ENCODE assay signal across 12 cellular contexts in genomic region chr13:98528663-98529064, GRCh38. TPM values are rescaled to one million over a fixed set of nuclear protein-coding genes. Genes with fewer than 3 reads are reported as not detected.
DNase-seq lines count a peak whose midpoint lies in the region; FAIRE-seq and TF ChIP-seq lines count a peak whose summit lies in the region.
"Had no signal": no experiment of that assay in that cellular context is flagged by ENCODE, and none has a peak within 500 bp of the region (broad histone marks: within the 10 kb centered on the region; RNA-seq: fewer than 3 reads in every experiment).

No MANE protein-coding gene starts in this region.

- DNase-seq in GM03348 (ENCODE audit: low spot score) = peak; percentile 82
- DNase-seq in effector memory CD4-positive, alpha-beta T cell = no peak
- peak; percentile 97 for DNase-seq in osteoblast (ENCODE audit: insufficient read length, low spot score, missing footprints)
- no peak for DNase-seq in breast epithelium (ENCODE audit: low spot score in 2 of 2)
- no peak for DNase-seq in H54 (ENCODE audit: insufficient read length, low spot score)
- no peak for DNase-seq in NCI-H2171 (lab: John Stamatoyannopoulos, UW)
- DNase-seq: EL, NCI-H1092 treated with DMSO at 0.1 percent for 48 hours, PC-9, small intestine had no signal

- FAIRE-seq in H54 (lab: Jason Lieb, UNC) = no peak
- FAIRE-seq: small intestine had no signal

- intact Hi-C loops in breast epithelium (cut with DNase I; ENCODE audit: low total_unique reads) = no loop called here

- H3K9ac ChIP-seq in OCI-LY3 (ENCODE audit: low read length) = no peak overlapping the region

- H2AFZ ChIP-seq in OCI-LY3 (ENCODE audit: low read depth, low read length) (no peak overlapping the region), osteoblast (ENCODE audit: low read length) (no peak overlapping the region)
- H2AFZ ChIP-seq: PC-9 had no signal

- peaks cover 99% of the 10 kb centered on the region for H3K79me2 ChIP-seq in OCI-LY3 (ENCODE audit: low read length)
- H3K79me2 ChIP-seq in osteoblast (ENCODE audit: insufficient read depth, low read length) = peaks cover 100% of the 10 kb centered on the region

- H3K9me3 ChIP-seq in OCI-LY3 (ENCODE audit: insufficient read depth, low read length) = no peaks in the 10 kb centered on the region
- no peaks in the 10 kb centered on the region for H3K9me3 ChIP-seq in effector memory CD4-positive, alpha-beta T cell (ENCODE audit: control insufficient read depth, low read length)
- H3K9me3 ChIP-seq in osteoblast (ENCODE audit: low read depth, low read length) = no peaks in the 10 kb centered on the region
- no peaks in the 10 kb centered on the region for H3K9me3 ChIP-seq in breast epithelium
- H3K9me3 ChIP-seq: gastroesophageal sphincter had no signal

- H3K4me2 ChIP-seq in OCI-LY3 (ENCODE audit: low read length) = peak overlapping the region; percentile 19; the same call in 1 of the 2 replicates
- H3K4me2 ChIP-seq in osteoblast (ENCODE audit: insufficient read depth, low read length) = peak overlapping the region; percentile 60
- H3K4me2 ChIP-seq: PC-9 had no signal

- H4K20me1 ChIP-seq in OCI-LY3 (ENCODE audit: insufficient read depth, low read length) = peaks cover 98% of the 10 kb centered on the region
- H4K20me1 ChIP-seq in osteoblast (ENCODE audit: insufficient read depth, low read length) = peaks cover 91% of the 10 kb centered on the region

- H3K27ac ChIP-seq in OCI-LY3 (ENCODE audit: low read length) (no peak overlapping the region), osteoblast (ENCODE audit: low read depth, low read length) (peak overlapping the region; percentile 59), breast epithelium (no peak overlapping the region)
- H3K27ac ChIP-seq in effector memory CD4-positive, alpha-beta T cell (ENCODE audit: insufficient read depth, low read length, poor library complexity, severe bottlenecking) = peak overlapping the region; percentile 12
- H3K27ac ChIP-seq: gastroesophageal sphincter, PC-9 had no signal

- H3K36me3 ChIP-seq in OCI-LY3 (replicated peaks; ENCODE audit: low read depth, low read length) (no peaks in the 10 kb centered on the region), osteoblast (ENCODE audit: insufficient read depth, low read length) (no peaks in the 10 kb centered on the region), breast epithelium (no peaks in the 10 kb centered on the region)
- no peaks in the 10 kb centered on the region for H3K36me3 ChIP-seq in effector memory CD4-positive, alpha-beta T cell (ENCODE audit: control insufficient read depth, insufficient read depth, low read length)
- H3K36me3 ChIP-seq: gastroesophageal sphincter had no signal

- H3K4me3 ChIP-seq in OCI-LY3 (ENCODE audit: low read length) (no peak overlapping the region), osteoblast (ENCODE audit: insufficient read depth, low read length) (peak overlapping the region; percentile 16), breast epithelium (no peak overlapping the region)
- no peak overlapping the region for H3K4me3 ChIP-seq in effector memory CD4-positive, alpha-beta T cell (ENCODE audit: insufficient read depth, low read depth, low read length, poor library complexity, severe bottlenecking)
- H3K4me3 ChIP-seq: gastroesophageal sphincter, PC-9 had no signal

- TF ChIP-seq POLR2A in breast epithelium (IDR thresholded peaks at IDR 0.05) (no peak), H54 (IDR thresholded peaks at IDR 0.05; ENCODE audit: low read depth, low read length) (no peak)

- TF ChIP-seq CTCF in OCI-LY3 (IDR thresholded peaks at IDR 0.05; ENCODE audit: low read depth, low read length) (no peak), osteoblast (IDR thresholded peaks at IDR 0.05; ENCODE audit: extremely low read depth, low read depth, low read length) (no peak), breast epithelium (IDR thresholded peaks at IDR 0.05) (no peak)

- no peaks in the 10 kb centered on the region for H3K27me3 ChIP-seq in OCI-LY3 (ENCODE audit: low read depth, low read length)
- no peaks in the 10 kb centered on the region for H3K27me3 ChIP-seq in effector memory CD4-positive, alpha-beta T cell (replicated peaks; ENCODE audit: control insufficient read depth, insufficient read depth, low read length, poor library complexity, severe bottlenecking)
- no peaks in the 10 kb centered on the region for H3K27me3 ChIP-seq in osteoblast (ENCODE audit: insufficient read depth, low read length)
- no peaks in the 10 kb centered on the region for H3K27me3 ChIP-seq in breast epithelium
- H3K27me3 ChIP-seq: gastroesophageal sphincter had no signal

- peaks cover 23% of the 10 kb centered on the region for H3K4me1 ChIP-seq in OCI-LY3 (ENCODE audit: low read length)
- peaks cover 69% of the 10 kb centered on the region for H3K4me1 ChIP-seq in effector memory CD4-positive, alpha-beta T cell (ENCODE audit: control insufficient read depth, insufficient read depth, low read length, poor library complexity, severe bottlenecking)
- H3K4me1 ChIP-seq in osteoblast (ENCODE audit: insufficient read depth, low read length) = peaks cover 10% of the 10 kb centered on the region
- H3K4me1 ChIP-seq in breast epithelium = peaks cover 0 to 3% of the 10 kb centered on the region in 2 donors

RNA-seq across cellular contexts. Expression of gene STK24, which starts 48.2 kb away (rescaled TPM):
- total RNA-seq in osteoblast (82.2 and 83.4 TPM in 2 replicates), breast epithelium (100 to 1,000 TPM in 1 of 3 donors, 10 to 100 TPM in 2; 61.3 to 149 (median 71.9) TPM)

Comparison
In these comparisons a context has a peak if more than half of its experiments do, and no peak if none do; other contexts are left out.
1. DNase-seq: peak in GM03348 (single experiment) and osteoblast (single experiment); none in effector memory CD4-positive, alpha-beta T cell (0 of 3), breast epithelium (0 of 2), H54 (single experiment) and NCI-H2171 (single experiment).
2. H3K27ac ChIP-seq: peak in effector memory CD4-positive, alpha-beta T cell (single experiment) and osteoblast (single experiment); none in OCI-LY3 (single experiment) and breast epithelium (0 of 2).